ENCODE assay signal across 1 cellular context in genomic region chr11:695606-696381, GRCh38.
TF ChIP-seq lines count a peak whose summit lies in the region.

Gene TMEM80, plus strand, starts transcription at chr11:695816. Its CDS starts 12 bp downstream, at chr11:695828.

TF ChIP-seq in HepG2, 621 proteins besides CTCF, POLR2A, EP300 and RAD21 (continued from another document and continues in another):
- TF ChIP-seq IRX3 (CRISPR knock-in tag; IDR thresholded peaks at IDR 0.05; ENCODE audit: borderline replicate concordance, low read depth) (0 out of 2 replicates have a peak, but pooled peaks have one; percentile 45), RFXAP (CRISPR knock-in tag; IDR thresholded peaks at IDR 0.05; ENCODE audit: borderline replicate concordance) (0 out of 2 replicates have a peak, but pooled peaks have one; percentile 24), MED13 (CRISPR knock-in tag; IDR thresholded peaks at IDR 0.05) (no peak), ZNF672 (CRISPR knock-in tag; IDR thresholded peaks at IDR 0.05) (no peak), ZC3H13 (CRISPR knock-in tag; IDR thresholded peaks at IDR 0.05) (peak; percentile 94; the same call in 1 of the 2 replicates), NFKB2 (CRISPR knock-in tag; IDR thresholded peaks at IDR 0.05; ENCODE audit: borderline replicate concordance) (peak; percentile 21; the same call in 1 of the 2 replicates), ZNF670 (CRISPR knock-in tag; IDR thresholded peaks at IDR 0.05; ENCODE audit: borderline replicate concordance) (0 out of 2 replicates have a peak, but pooled peaks have one; percentile 88), ZSCAN31 (CRISPR knock-in tag; IDR thresholded peaks at IDR 0.05; ENCODE audit: low read depth) (0 out of 2 replicates have a peak, but pooled peaks have one; percentile 20), ZKSCAN8 (CRISPR knock-in tag; IDR thresholded peaks at IDR 0.05; ENCODE audit: borderline replicate concordance) (no peak), STAT5B (CRISPR knock-in tag; IDR thresholded peaks at IDR 0.05) (no peak), WIZ (CRISPR knock-in tag; IDR thresholded peaks at IDR 0.05) (peak; percentile 55; the same call in 1 of the 2 replicates), ZNF503 (CRISPR knock-in tag; IDR thresholded peaks at IDR 0.05) (0 out of 2 replicates have a peak, but pooled peaks have one; percentile 19), ETV6 (CRISPR knock-in tag; conservative IDR thresholded peaks at IDR 0.05) (peak; percentile 46), ZNF430 (CRISPR knock-in tag; IDR thresholded peaks at IDR 0.05) (peak; percentile 63; the same call in 1 of the 2 replicates), PRMT3 (CRISPR knock-in tag; IDR thresholded peaks at IDR 0.05; ENCODE audit: borderline replicate concordance, low read depth) (peak; percentile 70; the same call in 1 of the 2 replicates), ZBTB8A (CRISPR knock-in tag; IDR thresholded peaks at IDR 0.05; ENCODE audit: borderline replicate concordance, low read depth) (no peak), TFAP4 (IDR thresholded peaks at IDR 0.05; ENCODE audit: borderline replicate concordance, low read depth) (peak; percentile 10; the same call in 1 of the 2 replicates), PHF21A (CRISPR knock-in tag; IDR thresholded peaks at IDR 0.05) (peak; percentile 47; the same call in 1 of the 2 replicates), ZNF7 (CRISPR knock-in tag; IDR thresholded peaks at IDR 0.05) (no peak), MAFF (IDR thresholded peaks at IDR 0.05; ENCODE audit: low read depth, low read length) (no peak), AKAP8 (CRISPR knock-in tag; IDR thresholded peaks at IDR 0.05) (peak; percentile 100), RBFOX2 (IDR thresholded peaks at IDR 0.05; ENCODE audit: low read depth, low read length) (peak; percentile 87), ZSCAN21 (CRISPR knock-in tag; IDR thresholded peaks at IDR 0.05; ENCODE audit: borderline replicate concordance) (peak; percentile 29; the same call in 1 of the 2 replicates), MTF1 (CRISPR knock-in tag; IDR thresholded peaks at IDR 0.05) (no peak), SOX13 (IDR thresholded peaks at IDR 0.05) (no peak), SOX13 (CRISPR knock-in tag; conservative IDR thresholded peaks at IDR 0.05 in 1 of 2, IDR thresholded peaks at IDR 0.05 in 1 of 2) (no peak; a peak in 1 of 4 replicates), ZNF580 (CRISPR knock-in tag; IDR thresholded peaks at IDR 0.05; ENCODE audit: borderline replicate concordance, low read depth) (peak; percentile 74; the same call in 1 of the 2 replicates), XRCC5 (optimal IDR thresholded peaks at IDR 0.05; ENCODE audit: low read length) (peak; percentile 43), ZNF569 (CRISPR knock-in tag; IDR thresholded peaks at IDR 0.05; ENCODE audit: borderline replicate concordance) (peak; percentile 68; the same call in 1 of the 2 replicates), PAF1 (CRISPR knock-in tag; IDR thresholded peaks at IDR 0.05) (no peak), ZNF883 (CRISPR knock-in tag; IDR thresholded peaks at IDR 0.05; ENCODE audit: not compliant biosample characterization) (peak; percentile 28), TBX2 (CRISPR knock-in tag; IDR thresholded peaks at IDR 0.05; ENCODE audit: borderline replicate concordance) (peak; percentile 66), JARID2 (CRISPR knock-in tag; IDR thresholded peaks at IDR 0.05; ENCODE audit: insufficient replicate concordance) (no peak), ERF (CRISPR knock-in tag; IDR thresholded peaks at IDR 0.05) (no peak; the same call in none of the 2 replicates), ZNF543 (CRISPR knock-in tag; IDR thresholded peaks at IDR 0.05) (no peak), ZNF607 (CRISPR knock-in tag; IDR thresholded peaks at IDR 0.05; ENCODE audit: borderline replicate concordance) (peak; percentile 48; the same call in 1 of the 2 replicates), HOXD1 (CRISPR knock-in tag; IDR thresholded peaks at IDR 0.05) (peak; percentile 70), NCOR1 (IDR thresholded peaks at IDR 0.05; ENCODE audit: borderline replicate concordance, low read length) (no peak), POLR2G (IDR thresholded peaks at IDR 0.05; ENCODE audit: low read depth, low read length) (peak; percentile 55), ZNF451 (CRISPR knock-in tag; IDR thresholded peaks at IDR 0.05) (peak; percentile 64; the same call in 1 of the 2 replicates)
- TF ChIP-seq, protein P1, sequence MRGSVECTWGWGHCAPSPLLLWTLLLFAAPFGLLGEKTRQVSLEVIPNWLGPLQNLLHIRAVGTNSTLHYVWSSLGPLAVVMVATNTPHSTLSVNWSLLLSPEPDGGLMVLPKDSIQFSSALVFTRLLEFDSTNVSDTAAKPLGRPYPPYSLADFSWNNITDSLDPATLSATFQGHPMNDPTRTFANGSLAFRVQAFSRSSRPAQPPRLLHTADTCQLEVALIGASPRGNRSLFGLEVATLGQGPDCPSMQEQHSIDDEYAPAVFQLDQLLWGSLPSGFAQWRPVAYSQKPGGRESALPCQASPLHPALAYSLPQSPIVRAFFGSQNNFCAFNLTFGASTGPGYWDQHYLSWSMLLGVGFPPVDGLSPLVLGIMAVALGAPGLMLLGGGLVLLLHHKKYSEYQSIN (CRISPR knock-in tag; IDR thresholded peaks at IDR 0.05; ENCODE audit: borderline replicate concordance): no peak
- TF ChIP-seq, protein P2, sequence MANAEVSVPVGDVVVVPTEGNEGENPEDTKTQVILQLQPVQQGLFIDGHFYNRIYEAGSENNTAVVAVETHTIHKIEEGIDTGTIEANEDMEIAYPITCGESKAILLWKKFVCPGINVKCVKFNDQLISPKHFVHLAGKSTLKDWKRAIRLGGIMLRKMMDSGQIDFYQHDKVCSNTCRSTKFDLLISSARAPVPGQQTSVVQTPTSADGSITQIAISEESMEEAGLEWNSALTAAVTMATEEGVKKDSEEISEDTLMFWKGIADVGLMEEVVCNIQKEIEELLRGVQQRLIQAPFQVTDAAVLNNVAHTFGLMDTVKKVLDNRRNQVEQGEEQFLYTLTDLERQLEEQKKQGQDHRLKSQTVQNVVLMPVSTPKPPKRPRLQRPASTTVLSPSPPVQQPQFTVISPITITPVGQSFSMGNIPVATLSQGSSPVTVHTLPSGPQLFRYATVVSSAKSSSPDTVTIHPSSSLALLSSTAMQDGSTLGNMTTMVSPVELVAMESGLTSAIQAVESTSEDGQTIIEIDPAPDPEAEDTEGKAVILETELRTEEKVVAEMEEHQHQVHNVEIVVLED (CRISPR knock-in tag; IDR thresholded peaks at IDR 0.05; ENCODE audit: borderline replicate concordance): peak; percentile 76
- TF ChIP-seq, protein P3, sequence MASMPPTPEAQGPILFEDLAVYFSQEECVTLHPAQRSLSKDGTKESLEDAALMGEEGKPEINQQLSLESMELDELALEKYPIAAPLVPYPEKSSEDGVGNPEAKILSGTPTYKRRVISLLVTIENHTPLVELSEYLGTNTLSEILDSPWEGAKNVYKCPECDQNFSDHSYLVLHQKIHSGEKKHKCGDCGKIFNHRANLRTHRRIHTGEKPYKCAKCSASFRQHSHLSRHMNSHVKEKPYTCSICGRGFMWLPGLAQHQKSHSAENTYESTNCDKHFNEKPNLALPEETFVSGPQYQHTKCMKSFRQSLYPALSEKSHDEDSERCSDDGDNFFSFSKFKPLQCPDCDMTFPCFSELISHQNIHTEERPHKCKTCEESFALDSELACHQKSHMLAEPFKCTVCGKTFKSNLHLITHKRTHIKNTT (CRISPR knock-in tag; IDR thresholded peaks at IDR 0.05): no peak
- TF ChIP-seq, protein P4, sequence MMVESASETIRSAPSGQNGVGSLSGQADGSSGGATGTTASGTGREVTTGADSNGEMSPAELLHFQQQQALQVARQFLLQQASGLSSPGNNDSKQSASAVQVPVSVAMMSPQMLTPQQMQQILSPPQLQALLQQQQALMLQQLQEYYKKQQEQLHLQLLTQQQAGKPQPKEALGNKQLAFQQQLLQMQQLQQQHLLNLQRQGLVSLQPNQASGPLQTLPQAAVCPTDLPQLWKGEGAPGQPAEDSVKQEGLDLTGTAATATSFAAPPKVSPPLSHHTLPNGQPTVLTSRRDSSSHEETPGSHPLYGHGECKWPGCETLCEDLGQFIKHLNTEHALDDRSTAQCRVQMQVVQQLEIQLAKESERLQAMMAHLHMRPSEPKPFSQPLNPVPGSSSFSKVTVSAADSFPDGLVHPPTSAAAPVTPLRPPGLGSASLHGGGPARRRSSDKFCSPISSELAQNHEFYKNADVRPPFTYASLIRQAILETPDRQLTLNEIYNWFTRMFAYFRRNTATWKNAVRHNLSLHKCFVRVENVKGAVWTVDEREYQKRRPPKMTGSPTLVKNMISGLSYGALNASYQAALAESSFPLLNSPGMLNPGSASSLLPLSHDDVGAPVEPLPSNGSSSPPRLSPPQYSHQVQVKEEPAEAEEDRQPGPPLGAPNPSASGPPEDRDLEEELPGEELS (CRISPR knock-in tag; IDR thresholded peaks at IDR 0.05): no peak
- TF ChIP-seq, protein P5, sequence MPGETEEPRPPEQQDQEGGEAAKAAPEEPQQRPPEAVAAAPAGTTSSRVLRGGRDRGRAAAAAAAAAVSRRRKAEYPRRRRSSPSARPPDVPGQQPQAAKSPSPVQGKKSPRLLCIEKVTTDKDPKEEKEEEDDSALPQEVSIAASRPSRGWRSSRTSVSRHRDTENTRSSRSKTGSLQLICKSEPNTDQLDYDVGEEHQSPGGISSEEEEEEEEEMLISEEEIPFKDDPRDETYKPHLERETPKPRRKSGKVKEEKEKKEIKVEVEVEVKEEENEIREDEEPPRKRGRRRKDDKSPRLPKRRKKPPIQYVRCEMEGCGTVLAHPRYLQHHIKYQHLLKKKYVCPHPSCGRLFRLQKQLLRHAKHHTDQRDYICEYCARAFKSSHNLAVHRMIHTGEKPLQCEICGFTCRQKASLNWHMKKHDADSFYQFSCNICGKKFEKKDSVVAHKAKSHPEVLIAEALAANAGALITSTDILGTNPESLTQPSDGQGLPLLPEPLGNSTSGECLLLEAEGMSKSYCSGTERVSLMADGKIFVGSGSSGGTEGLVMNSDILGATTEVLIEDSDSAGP (CRISPR knock-in tag; IDR thresholded peaks at IDR 0.05; ENCODE audit: borderline replicate concordance): peak; percentile 91
- TF ChIP-seq, protein P6, sequence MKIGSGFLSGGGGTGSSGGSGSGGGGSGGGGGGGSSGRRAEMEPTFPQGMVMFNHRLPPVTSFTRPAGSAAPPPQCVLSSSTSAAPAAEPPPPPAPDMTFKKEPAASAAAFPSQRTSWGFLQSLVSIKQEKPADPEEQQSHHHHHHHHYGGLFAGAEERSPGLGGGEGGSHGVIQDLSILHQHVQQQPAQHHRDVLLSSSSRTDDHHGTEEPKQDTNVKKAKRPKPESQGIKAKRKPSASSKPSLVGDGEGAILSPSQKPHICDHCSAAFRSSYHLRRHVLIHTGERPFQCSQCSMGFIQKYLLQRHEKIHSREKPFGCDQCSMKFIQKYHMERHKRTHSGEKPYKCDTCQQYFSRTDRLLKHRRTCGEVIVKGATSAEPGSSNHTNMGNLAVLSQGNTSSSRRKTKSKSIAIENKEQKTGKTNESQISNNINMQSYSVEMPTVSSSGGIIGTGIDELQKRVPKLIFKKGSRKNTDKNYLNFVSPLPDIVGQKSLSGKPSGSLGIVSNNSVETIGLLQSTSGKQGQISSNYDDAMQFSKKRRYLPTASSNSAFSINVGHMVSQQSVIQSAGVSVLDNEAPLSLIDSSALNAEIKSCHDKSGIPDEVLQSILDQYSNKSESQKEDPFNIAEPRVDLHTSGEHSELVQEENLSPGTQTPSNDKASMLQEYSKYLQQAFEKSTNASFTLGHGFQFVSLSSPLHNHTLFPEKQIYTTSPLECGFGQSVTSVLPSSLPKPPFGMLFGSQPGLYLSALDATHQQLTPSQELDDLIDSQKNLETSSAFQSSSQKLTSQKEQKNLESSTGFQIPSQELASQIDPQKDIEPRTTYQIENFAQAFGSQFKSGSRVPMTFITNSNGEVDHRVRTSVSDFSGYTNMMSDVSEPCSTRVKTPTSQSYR (CRISPR knock-in tag; IDR thresholded peaks at IDR 0.05; ENCODE audit: borderline replicate concordance): peak; percentile 9; the same call in 1 of the 2 replicates
